10 cellular contexts compared by ENCODE assay signal in genomic region chr10:22324413-22324812, GRCh38. TPM values are rescaled to one million over a fixed set of nuclear protein-coding genes. Genes with fewer than 3 reads are reported as not detected.
DNase-seq lines count a peak whose midpoint lies in the region; ATAC-seq and TF ChIP-seq lines count a peak whose summit lies in the region.
"Had no signal": no experiment of that assay in that cellular context is flagged by ENCODE, and none has a peak within 500 bp of the region (broad histone marks: within the 10 kb centered on the region; RNA-seq: fewer than 3 reads in every experiment).

No MANE protein-coding gene starts in this region.

- TF ChIP-seq CTCF in left ventricle myocardium inferior (IDR thresholded peaks at IDR 0.05; ENCODE audit: borderline replicate concordance) (no peak), tibial artery (IDR thresholded peaks at IDR 0.05) (no peak)

- H3K27me3 ChIP-seq in left ventricle myocardium inferior (ENCODE audit: low read depth) (peaks cover 26% of the 10 kb centered on the region), tibial artery (peaks cover 0 to 4% of the 10 kb centered on the region in 2 donors)

- H3K27ac ChIP-seq in left ventricle myocardium inferior (replicated peaks) (no peak overlapping the region), tibial artery (no peak overlapping the region)

- no peaks in the 10 kb centered on the region for H3K9me3 Mint-ChIP-seq in activated T-helper 1 cell treated with anti-CD3 and anti-CD28 coated beads, Interleukin-12 subunit alpha, Interleukin-12 subunit beta, Interleukin-2, Interleukin-4 antibody, amounts not matched to agents 30 ng/mL and 10 ng/mL and 1 ng/mL, durations not matched to agents 14 hours and 24 hours and 36 hours
- no peaks in the 10 kb centered on the region for H3K9me3 Mint-ChIP-seq in memory B cell

- intact Hi-C loops in left ventricle myocardium inferior (cut with micrococcal nuclease), result no loop called here
- intact Hi-C loops in Right ventricle myocardium inferior (cut with DNase I), result loop anchor here (5.0 to 10.0 kb wide), 6 partner anchors 113 to 800 kb away; partner anchors contain the start of genes DNAJC1, PIP4K2A and SKIDA1
- intact Hi-C loops in activated T-helper 1 cell treated with anti-CD3 and anti-CD28 coated beads, Interleukin-12 subunit alpha, Interleukin-12 subunit beta, Interleukin-2, Interleukin-4 antibody, amounts not matched to agents 30 ng/mL and 10 ng/mL and 1 ng/mL, durations not matched to agents 14 hours and 24 hours and 36 hours (cut with micrococcal nuclease), result loop anchor here (2.0 to 5.0 kb wide), 3 partner anchors 322 to 792 kb away; partner anchors contain the start of genes DNAJC1, MLLT10 and PIP4K2A
- intact Hi-C loops in tibial artery (cut with DNase I; ENCODE audit: low total_unique reads), result no loop called here

- peak overlapping the region; percentile 11 for H3K27ac Mint-ChIP-seq in activated T-helper 1 cell treated with anti-CD3 and anti-CD28 coated beads, Interleukin-12 subunit alpha, Interleukin-12 subunit beta, Interleukin-2, Interleukin-4 antibody, amounts not matched to agents 30 ng/mL and 10 ng/mL and 1 ng/mL, durations not matched to agents 14 hours and 24 hours and 36 hours
- peak overlapping the region; percentile 91 for H3K27ac Mint-ChIP-seq in memory B cell

- no peak for ATAC-seq in Right ventricle myocardium inferior
- no peak for ATAC-seq in memory B cell (ENCODE audit: low read depth)

- peaks cover 52% of the 10 kb centered on the region for H3K4me1 Mint-ChIP-seq in activated T-helper 1 cell treated with anti-CD3 and anti-CD28 coated beads, Interleukin-12 subunit alpha, Interleukin-12 subunit beta, Interleukin-2, Interleukin-4 antibody, amounts not matched to agents 30 ng/mL and 10 ng/mL and 1 ng/mL, durations not matched to agents 14 hours and 24 hours and 36 hours (ENCODE audit: low read depth)
- peaks cover 33% of the 10 kb centered on the region for H3K4me1 Mint-ChIP-seq in memory B cell

- peaks cover 37% of the 10 kb centered on the region for H3K36me3 Mint-ChIP-seq in activated T-helper 1 cell treated with anti-CD3 and anti-CD28 coated beads, Interleukin-12 subunit alpha, Interleukin-12 subunit beta, Interleukin-2, Interleukin-4 antibody, amounts not matched to agents 30 ng/mL and 10 ng/mL and 1 ng/mL, durations not matched to agents 14 hours and 24 hours and 36 hours (ENCODE audit: low read depth)
- H3K36me3 Mint-ChIP-seq in memory B cell, result peaks cover 8% of the 10 kb centered on the region

- H3K4me3 ChIP-seq in left ventricle myocardium inferior (peak overlapping the region; percentile 74), tibial artery (peak overlapping the region; percentile 53 to 56)

- H3K36me3 ChIP-seq in left ventricle myocardium inferior (peaks cover 32% of the 10 kb centered on the region), tibial artery (peaks cover 11 to 22% (median 12%) of the 10 kb centered on the region in 3 donors)

- peaks cover 32% of the 10 kb centered on the region for H3K27me3 Mint-ChIP-seq in activated T-helper 1 cell treated with anti-CD3 and anti-CD28 coated beads, Interleukin-12 subunit alpha, Interleukin-12 subunit beta, Interleukin-2, Interleukin-4 antibody, amounts not matched to agents 30 ng/mL and 10 ng/mL and 1 ng/mL, durations not matched to agents 14 hours and 24 hours and 36 hours (ENCODE audit: insufficient read depth)
- H3K27me3 Mint-ChIP-seq in memory B cell, result no peaks in the 10 kb centered on the region

- peak overlapping the region; percentile 90 for H3K4me3 Mint-ChIP-seq in activated T-helper 1 cell treated with anti-CD3 and anti-CD28 coated beads, Interleukin-12 subunit alpha, Interleukin-12 subunit beta, Interleukin-2, Interleukin-4 antibody, amounts not matched to agents 30 ng/mL and 10 ng/mL and 1 ng/mL, durations not matched to agents 14 hours and 24 hours and 36 hours
- H3K4me3 Mint-ChIP-seq in memory B cell, result peak overlapping the region; percentile 87

- H3K9me3 ChIP-seq in left ventricle myocardium inferior (replicated peaks) (no peaks in the 10 kb centered on the region), tibial artery (no peaks in the 10 kb centered on the region)

- H3K4me1 ChIP-seq in left ventricle myocardium inferior (peaks cover 56% of the 10 kb centered on the region), tibial artery (peaks cover 0 to 48% (median 28%) of the 10 kb centered on the region in 4 donors)

- DNase-seq in left ventricle myocardium inferior (no peak), Right ventricle myocardium inferior (ENCODE audit: missing footprints) (no peak), memory B cell (ENCODE audit: low spot score in 2 of 2) (no peak), tibial artery (no peak), midbrain (lab: John Stamatoyannopoulos, UW) (no peak), D341Med (ENCODE audit: low spot score) (no peak), NCI-H2081 (lab: John Stamatoyannopoulos, UW) (no peak)
- no peak for DNase-seq in activated T-helper 1 cell treated with anti-CD3 and anti-CD28 coated beads, Interleukin-12 subunit alpha, Interleukin-12 subunit beta, Interleukin-2, Interleukin-4 antibody, amounts not matched to agents 30 ng/mL and 10 ng/mL and 1 ng/mL, durations not matched to agents 14 hours and 24 hours and 36 hours (ENCODE audit: low spot score)
- DNase-seq: NCI-H1694 treated with DMSO at 0.1 percent for 48 hours; stimulated activated CD4-positive, alpha-beta T cell treated with anti-CD3 and anti-CD28 coated beads, Interleukin-2, amount 100 ng/mL, for 48 hours had no signal

RNA-seq across cellular contexts. Expression of gene BMI1, which starts 3.5 kb away (rescaled TPM):
- total RNA-seq in left ventricle myocardium inferior (33.3 TPM), Right ventricle myocardium inferior (34.4 TPM)
- total RNA-seq in activated T-helper 1 cell treated with anti-CD3 and anti-CD28 coated beads, Interleukin-12 subunit alpha, Interleukin-12 subunit beta, Interleukin-2, Interleukin-4 antibody, amounts not matched to agents 30 ng/mL and 10 ng/mL and 1 ng/mL, durations not matched to agents 14 hours and 24 hours and 36 hours, result 59.3 and 66.5 TPM in 2 replicates

RNA-seq across cellular contexts. Expression of gene COMMD3, which starts 8.2 kb away (rescaled TPM):
- total RNA-seq in left ventricle myocardium inferior, result 89.7 TPM
- 89.9 TPM for total RNA-seq in Right ventricle myocardium inferior
- total RNA-seq in activated T-helper 1 cell treated with anti-CD3 and anti-CD28 coated beads, Interleukin-12 subunit alpha, Interleukin-12 subunit beta, Interleukin-2, Interleukin-4 antibody, amounts not matched to agents 30 ng/mL and 10 ng/mL and 1 ng/mL, durations not matched to agents 14 hours and 24 hours and 36 hours, result 78.7 and 84.4 TPM in 2 replicates

RNA-seq across cellular contexts. Expression of gene SPAG6, which starts 20.9 kb away (rescaled TPM):
- total RNA-seq in left ventricle myocardium inferior (not detected), Right ventricle myocardium inferior (not detected)
- total RNA-seq in activated T-helper 1 cell treated with anti-CD3 and anti-CD28 coated beads, Interleukin-12 subunit alpha, Interleukin-12 subunit beta, Interleukin-2, Interleukin-4 antibody, amounts not matched to agents 30 ng/mL and 10 ng/mL and 1 ng/mL, durations not matched to agents 14 hours and 24 hours and 36 hours, result 0.18 TPM in 1 of 2 replicates, not detected in the other

Comparison
In these comparisons a context has a peak if more than half of its experiments do, and no peak if none do; other contexts are left out.
1. intact Hi-C loops: an anchor here in Right ventricle myocardium inferior (5.0 to 10.0 kb wide) and activated T-helper 1 cell treated with anti-CD3 and anti-CD28 coated beads, Interleukin-12 subunit alpha, Interleukin-12 subunit beta, Interleukin-2, Interleukin-4 antibody, amounts not matched to agents 30 ng/mL and 10 ng/mL and 1 ng/mL, durations not matched to agents 14 hours and 24 hours and 36 hours (2.0 to 5.0 kb wide); none called in left ventricle myocardium inferior and tibial artery.